ENCODE assay signal across 27 cellular contexts in the genomic region with DNA sequence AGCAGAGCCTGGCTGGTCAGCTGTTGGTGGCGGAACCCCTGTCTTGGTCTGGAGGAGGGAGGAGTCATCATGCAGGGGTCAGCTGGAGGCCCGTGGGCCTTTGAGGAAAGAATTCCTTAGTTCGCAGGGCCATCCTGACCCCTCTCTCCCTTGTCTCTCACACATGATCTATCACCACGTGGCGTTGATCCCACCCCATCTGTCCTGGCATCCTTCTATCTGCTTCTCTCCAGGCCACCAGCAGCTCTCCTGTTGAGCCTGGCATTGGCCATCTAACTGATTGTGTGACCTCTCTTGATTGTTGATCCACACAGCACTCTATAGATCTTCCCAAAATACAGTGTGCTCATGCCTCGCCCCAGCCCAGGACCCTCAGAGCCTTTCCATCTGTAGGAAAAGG.
"Had no signal": no experiment of that assay in that cellular context is flagged by ENCODE, and none has a peak within 500 bp of the region (broad histone marks: within the 10 kb centered on the region; RNA-seq: fewer than 3 reads in every experiment).

No MANE protein-coding gene starts in this region.

- H3K36me3 ChIP-seq: esophagus squamous epithelium, neutrophil, pancreas, stomach, thyroid gland, vagina had no signal

- H3K36me3 Mint-ChIP-seq: immature natural killer cell, natural killer cell had no signal

- H3K9me3 Mint-ChIP-seq: immature natural killer cell; memory B cell; natural killer cell; stimulated activated effector memory CD8-positive, alpha-beta T cell treated with anti-CD3 and anti-CD28 coated beads, Interleukin-12 subunit alpha, Interleukin-12 subunit beta, amount 100 ng/mL, for 72 hours had no signal

- H3K4me1 ChIP-seq: esophagus squamous epithelium, thyroid gland, vagina had no signal

- DNase-seq: dermis blood vessel endothelial cell; effector memory CD4-positive, alpha-beta T cell; erythroblast; esophagus squamous epithelium; foreskin melanocyte; hypothalamus; immature natural killer cell; islet precursor cell; kidney glomerular epithelial cell; left colon; left ventricle myocardium superior; natural killer cell; stimulated activated CD4-positive, alpha-beta T cell treated with anti-CD3 and anti-CD28 coated beads, Interleukin-2, amount 100 ng/mL, for 24 hours; stimulated activated CD4-positive, alpha-beta T cell treated with anti-CD3 and anti-CD28 coated beads, Interleukin-4, amount 100 ng/mL, for 24 hours; stimulated activated naive CD4-positive, alpha-beta T cell treated with Interleukin-2 at 50 U/mL for 16 hours; stomach; thyroid gland; trophoblast cell had no signal

- ATAC-seq: left colon; left ventricle myocardium superior; natural killer cell; pancreas; sciatic nerve; stimulated activated effector memory CD8-positive, alpha-beta T cell treated with anti-CD3 and anti-CD28 coated beads, Interleukin-12 subunit alpha, Interleukin-12 subunit beta, amount 100 ng/mL, for 72 hours had no signal

- H3K27ac ChIP-seq: coronary artery, esophagus squamous epithelium, neutrophil, pancreas, stomach, thyroid gland, vagina had no signal

- H3K27ac Mint-ChIP-seq: memory B cell, natural killer cell, progenitor cell of endocrine pancreas had no signal

- H3K27me3 ChIP-seq: pancreas, thyroid gland, vagina had no signal

- H3K4me3 ChIP-seq: coronary artery, esophagus squamous epithelium, lung, pancreas, stomach, thyroid gland, vagina had no signal

- H3K4me3 Mint-ChIP-seq: immature natural killer cell; memory B cell; natural killer cell; stimulated activated effector memory CD8-positive, alpha-beta T cell treated with anti-CD3 and anti-CD28 coated beads, Interleukin-12 subunit alpha, Interleukin-12 subunit beta, amount 100 ng/mL, for 72 hours had no signal

- H3K9me3 ChIP-seq: esophagus squamous epithelium, neutrophil, pancreas, stomach, thyroid gland, vagina had no signal
